In genomic region chr15:72117698-72118399, GRCh38 we compare ENCODE assay signal across 8 cellular contexts. TPM values are rescaled to one million over a fixed set of nuclear protein-coding genes. Genes with fewer than 3 reads are reported as not detected.
DNase-seq lines count a peak whose midpoint lies in the region; ATAC-seq, FAIRE-seq and TF ChIP-seq lines count a peak whose summit lies in the region.

Gene MYO9A, minus strand, starts transcription at chr15:72118150. Its CDS starts 71,587 bp downstream, at chr15:72046563.

- peak; percentile 99 for FAIRE-seq in HTR-8/SVneo (lab: Jason Lieb, UNC)

- H3K36me3 Mint-ChIP-seq in CD8-positive, alpha-beta T cell = peaks cover 10% of the 10 kb centered on the region

- H3K4me3 ChIP-seq in CD8-positive, alpha-beta T cell (ENCODE audit: low read depth, low read length) = peak within 1 kb of the TSS; percentile 93
- peak within 1 kb of the TSS; percentile 93 for H3K4me3 ChIP-seq in effector memory CD4-positive, alpha-beta T cell (ENCODE audit: insufficient read depth, low read depth, low read length, poor library complexity, severe bottlenecking)
- peak within 1 kb of the TSS; percentile 89 for H3K4me3 ChIP-seq in lung

- no peaks in the 10 kb centered on the region for H3K27me3 ChIP-seq in CD8-positive, alpha-beta T cell (ENCODE audit: insufficient read depth, low read length)
- no peaks in the 10 kb centered on the region for H3K27me3 ChIP-seq in effector memory CD4-positive, alpha-beta T cell (replicated peaks; ENCODE audit: control insufficient read depth, insufficient read depth, low read length, poor library complexity, severe bottlenecking)
- no peaks in the 10 kb centered on the region for H3K27me3 ChIP-seq in lung (ENCODE audit: control insufficient read depth, insufficient read depth)

- CTCF ChIA-PET in CD8-positive, alpha-beta T cell (lab: Charles Lee) = no interaction called here

- no peaks in the 10 kb centered on the region for H3K9me3 Mint-ChIP-seq in CD8-positive, alpha-beta T cell

- peak within 1 kb of the TSS; percentile 99 for H3K4me3 Mint-ChIP-seq in CD8-positive, alpha-beta T cell

- intact Hi-C loops in CD8-positive, alpha-beta T cell (cut with DNase I, micrococcal nuclease) = loop anchor here (1.0 to 10.0 kb wide), 12 partner anchors 111 to 1877 kb away; partner anchors contain the start of genes NEO1 (in 2 of the 2), NPTN (in 2 of the 2), PARP6 (in 2 of the 2) and ADPGK (in 1 of the 2)

- peaks cover 45% of the 10 kb centered on the region for H3K4me1 Mint-ChIP-seq in CD8-positive, alpha-beta T cell (ENCODE audit: low read depth)

- H3K27ac Mint-ChIP-seq in CD8-positive, alpha-beta T cell = peak within 1 kb of the TSS; percentile 99

- POLR2A ChIA-PET in CD8-positive, alpha-beta T cell (lab: Charles Lee) = interaction anchor here (0.6 to 1.0 kb wide), 5 partner anchors 9 to 411 kb away, joined by 3 to 6 read pairs (median 3); no protein-coding TSS in a partner anchor

- WGBS in lung, 2 donors = 0 to 1% methylated on average over 44 to 79 of the region's 79 CpGs

- ATAC-seq in CD8-positive, alpha-beta T cell = peak; percentile 80
- ATAC-seq in GM21381 (IDR thresholded peaks at IDR 0.05; ENCODE audit: unreplicated experiment) (peak; percentile 67), lung (ENCODE audit: insufficient read depth, low FRiP score) (peak; percentile 87)

- DNase-seq in CD8-positive, alpha-beta T cell = peak; percentile 97 to 100 (median 99)
- peak; percentile 96 for DNase-seq in HTR-8/SVneo (ENCODE audit: insufficient read length, low spot score)
- peak; percentile 98 for DNase-seq in NOMO-1 treated with DMSO at 0.1 percent for 48 hours (lab: John Stamatoyannopoulos, UW; ENCODE audit: unreplicated experiment)
- peak; percentile 98 to 100 for DNase-seq in activated CD8-positive, alpha-beta memory T cell treated with anti-CD3 and anti-CD28 coated beads for 4 hours (ENCODE audit: low read depth in 2 of 2)
- DNase-seq in effector memory CD4-positive, alpha-beta T cell = peak; percentile 98
- peak; percentile 98 for DNase-seq in lung (ENCODE audit: low spot score)
- DNase-seq in stimulated activated CD4-positive, alpha-beta T cell treated with anti-CD3 and anti-CD28 coated beads, TNF-alpha, amount 100 ng/mL, for 24 hours (ENCODE audit: low read depth in 3 of 3) = peak; percentile 98 to 100 (median 99)

- peaks cover 18% of the 10 kb centered on the region for H3K4me1 ChIP-seq in CD8-positive, alpha-beta T cell (ENCODE audit: insufficient read depth, low read length)
- H3K4me1 ChIP-seq in effector memory CD4-positive, alpha-beta T cell (ENCODE audit: control insufficient read depth, insufficient read depth, low read length, poor library complexity, severe bottlenecking) = peaks cover 5% of the 10 kb centered on the region
- H3K4me1 ChIP-seq in lung (ENCODE audit: control insufficient read depth in 2 of 2, insufficient read depth in 2 of 2, low read length in 2 of 2) = peaks cover 0 to 18% of the 10 kb centered on the region in 2 donors

- H3K27ac ChIP-seq in CD8-positive, alpha-beta T cell (ENCODE audit: low read depth, low read length) = peak within 1 kb of the TSS; percentile 97
- H3K27ac ChIP-seq in effector memory CD4-positive, alpha-beta T cell (ENCODE audit: insufficient read depth, low read length, poor library complexity, severe bottlenecking) = peak within 1 kb of the TSS; percentile 93
- H3K27ac ChIP-seq in lung (ENCODE audit: low read depth in 1 of 2, low read length in 1 of 2) = peak within 1 kb of the TSS; percentile 96 to 99

- H3K27me3 Mint-ChIP-seq in CD8-positive, alpha-beta T cell (ENCODE audit: low read depth) = no peaks in the 10 kb centered on the region

- no peaks in the 10 kb centered on the region for H3K9me3 ChIP-seq in CD8-positive, alpha-beta T cell (ENCODE audit: low read length)
- H3K9me3 ChIP-seq in effector memory CD4-positive, alpha-beta T cell (ENCODE audit: control insufficient read depth, low read length) = no peaks in the 10 kb centered on the region
- no peaks in the 10 kb centered on the region for H3K9me3 ChIP-seq in lung (ENCODE audit: control insufficient read depth in 2 of 2, insufficient read depth in 1 of 2, low read length in 1 of 2)

- H3K36me3 ChIP-seq in CD8-positive, alpha-beta T cell (ENCODE audit: insufficient read depth, low read length) = no peaks in the 10 kb centered on the region
- H3K36me3 ChIP-seq in effector memory CD4-positive, alpha-beta T cell (ENCODE audit: control insufficient read depth, insufficient read depth, low read length) = no peaks in the 10 kb centered on the region
- H3K36me3 ChIP-seq in lung (ENCODE audit: control insufficient read depth in 2 of 2, insufficient read depth in 2 of 2, low read length in 2 of 2) = no peaks in the 10 kb centered on the region

- no peak for TF ChIP-seq CTCF in CD8-positive, alpha-beta T cell (IDR thresholded peaks at IDR 0.05)
- no peak for TF ChIP-seq CTCF in lung (IDR thresholded peaks at IDR 0.05; ENCODE audit: control extremely low read depth, extremely low read depth)

RNA-seq across cellular contexts. Expression of gene MYO9A, which starts in this region (rescaled TPM):
- 10 to 100 TPM; 15.1 to 20.0 TPM for total RNA-seq in CD8-positive, alpha-beta T cell
- 100 to 1,000 TPM in 1 of 2 donors, 10 to 100 TPM in 1; 61.3 to 173 TPM for total RNA-seq in lung
- 1 to 10 TPM; 4.5 to 7.5 TPM for polyA plus RNA-seq in lung

Comparison
In these comparisons a context has a peak if more than half of its experiments do, and no peak if none do; other contexts are left out.
1. Peak in every context shown above with its lines: DNase-seq, ATAC-seq, H3K4me3 ChIP-seq and H3K27ac ChIP-seq.